Comparison of ENCODE assay signal across 8 cellular contexts in genomic region chr17:81832608-81833159, GRCh38. TPM values are rescaled to one million over a fixed set of nuclear protein-coding genes. Genes with fewer than 3 reads are reported as not detected.
DNase-seq lines count a peak whose midpoint lies in the region; ATAC-seq and TF ChIP-seq lines count a peak whose summit lies in the region.

No MANE protein-coding gene starts in this region.

- DNase-seq in COLO668 (lab: John Stamatoyannopoulos, UW; ENCODE audit: unreplicated experiment) (peak; percentile 55), LHCN-M2 (ENCODE audit: low read depth) (peak; percentile 21), heart left ventricle (peak in 2 of 5 donors; percentile 45 to 77), retina (peak; percentile 48), GF-D8 (lab: John Stamatoyannopoulos, UW) (no peak), NOMO-1 treated with dmso at 0.1 percent for 144 hours (lab: John Stamatoyannopoulos, UW; ENCODE audit: unreplicated experiment) (no peak)
- DNase-seq in activated T-helper 2 cell treated with anti-CD3 and anti-CD28 coated beads, Interferon-gamma antibody, Interleukin-2, Interleukin-4, amounts not matched to agents 10 μg/mL and 5 μg/mL and 100 μg/mL, durations not matched to agents 14 hours and 24 hours and 36 hours (ENCODE audit: low spot score), result no peak

- no peaks in the 10 kb centered on the region for H3K36me3 Mint-ChIP-seq in activated T-helper 2 cell treated with anti-CD3 and anti-CD28 coated beads, Interferon-gamma antibody, Interleukin-2, Interleukin-4, amounts not matched to agents 10 μg/mL and 5 μg/mL and 100 μg/mL, durations not matched to agents 14 hours and 24 hours and 36 hours (ENCODE audit: low read depth)

- H3K9me3 Mint-ChIP-seq in activated T-helper 2 cell treated with anti-CD3 and anti-CD28 coated beads, Interferon-gamma antibody, Interleukin-2, Interleukin-4, amounts not matched to agents 10 μg/mL and 5 μg/mL and 100 μg/mL, durations not matched to agents 14 hours and 24 hours and 36 hours, result no peaks in the 10 kb centered on the region

- H3K27ac ChIP-seq in heart left ventricle, result peak overlapping the region; percentile 20 to 95 (median 93)

- peak; percentile 59 for ATAC-seq in GM21528 (IDR thresholded peaks at IDR 0.05; ENCODE audit: low FRiP score, unreplicated experiment)
- ATAC-seq in heart left ventricle, result peak in 3 of 4 donors; percentile 21 to 32 (median 31)

- whole genome bisulfite sequencing in heart left ventricle, 4 donors, result 0 to 1% (median 0%) methylated on average over 15 to 65 of the region's 65 CpGs

- peaks cover 0 to 39% (median 23%) of the 10 kb centered on the region in 12 donors for H3K4me1 ChIP-seq in heart left ventricle

- intact Hi-C loops in activated T-helper 2 cell treated with anti-CD3 and anti-CD28 coated beads, Interferon-gamma antibody, Interleukin-2, Interleukin-4, amounts not matched to agents 10 μg/mL and 5 μg/mL and 100 μg/mL, durations not matched to agents 14 hours and 24 hours and 36 hours (cut with micrococcal nuclease), result loop anchor here (1.0 to 5.0 kb wide), 2 partner anchors 28 to 40 kb away; partner anchors contain the start of genes ARHGDIA and P4HB
- intact Hi-C loops in heart left ventricle (cut with DNase I), result loop anchor here in 1 of 10 donors (1.0 kb wide), 1 partner anchor 28 kb away; the partner anchor contains the start of gene P4HB

- TF ChIP-seq CTCF in heart left ventricle (IDR thresholded peaks at IDR 0.05), result no peak

- H3K4me3 Mint-ChIP-seq in activated T-helper 2 cell treated with anti-CD3 and anti-CD28 coated beads, Interferon-gamma antibody, Interleukin-2, Interleukin-4, amounts not matched to agents 10 μg/mL and 5 μg/mL and 100 μg/mL, durations not matched to agents 14 hours and 24 hours and 36 hours (ENCODE audit: low read depth), result peak overlapping the region; percentile 90

- H3K9me3 ChIP-seq in heart left ventricle, result no peaks in the 10 kb centered on the region

- H3K4me1 Mint-ChIP-seq in activated T-helper 2 cell treated with anti-CD3 and anti-CD28 coated beads, Interferon-gamma antibody, Interleukin-2, Interleukin-4, amounts not matched to agents 10 μg/mL and 5 μg/mL and 100 μg/mL, durations not matched to agents 14 hours and 24 hours and 36 hours (ENCODE audit: low read depth), result peaks cover 17% of the 10 kb centered on the region

- no peaks in the 10 kb centered on the region for H3K27me3 ChIP-seq in heart left ventricle

- no peaks in the 10 kb centered on the region for H3K36me3 ChIP-seq in heart left ventricle

- peak overlapping the region; percentile 59 to 98 (median 90) for H3K4me3 ChIP-seq in heart left ventricle

- no peaks in the 10 kb centered on the region for H3K27me3 Mint-ChIP-seq in activated T-helper 2 cell treated with anti-CD3 and anti-CD28 coated beads, Interferon-gamma antibody, Interleukin-2, Interleukin-4, amounts not matched to agents 10 μg/mL and 5 μg/mL and 100 μg/mL, durations not matched to agents 14 hours and 24 hours and 36 hours (ENCODE audit: low read depth)

- H3K27ac Mint-ChIP-seq in activated T-helper 2 cell treated with anti-CD3 and anti-CD28 coated beads, Interferon-gamma antibody, Interleukin-2, Interleukin-4, amounts not matched to agents 10 μg/mL and 5 μg/mL and 100 μg/mL, durations not matched to agents 14 hours and 24 hours and 36 hours, result peak overlapping the region; percentile 90

- TF ChIP-seq POLR2A in heart left ventricle (IDR thresholded peaks at IDR 0.05), result no peak

RNA-seq across cellular contexts. Expression of gene MCRIP1, which starts 0.4 kb away (rescaled TPM):
- total RNA-seq in LHCN-M2 (2014; rRNA removed) (106 TPM in 2 replicates), heart left ventricle (100 to 1,000 TPM in 5 of 9 donors, 10 to 100 TPM in 4; 74.8 to 134 (median 102) TPM)
- 141 TPM for polyA plus RNA-seq in LHCN-M2 (2012)
- total RNA-seq in activated T-helper 2 cell treated with anti-CD3 and anti-CD28 coated beads, Interferon-gamma antibody, Interleukin-2, Interleukin-4, amounts not matched to agents 10 μg/mL and 5 μg/mL and 100 μg/mL, durations not matched to agents 14 hours and 24 hours and 36 hours, result 42.5 and 42.9 TPM in 2 replicates
- 100 to 1,000 TPM; 159 to 266 TPM for polyA plus RNA-seq in heart left ventricle

RNA-seq across cellular contexts. Expression of gene PPP1R27, which starts 2.2 kb away (rescaled TPM):
- 1.0 TPM in 1 of 2 replicates, not detected in the other for total RNA-seq in LHCN-M2 (2014; rRNA removed)
- polyA plus RNA-seq in LHCN-M2 (2012), result 0.07 TPM
- total RNA-seq in activated T-helper 2 cell treated with anti-CD3 and anti-CD28 coated beads, Interferon-gamma antibody, Interleukin-2, Interleukin-4, amounts not matched to agents 10 μg/mL and 5 μg/mL and 100 μg/mL, durations not matched to agents 14 hours and 24 hours and 36 hours, result not detected in 2 replicates
- not detected for total RNA-seq in heart left ventricle
- polyA plus RNA-seq in heart left ventricle, result not detected

RNA-seq across cellular contexts. Expression of gene P4HB, which starts 27.7 kb away (rescaled TPM):
- total RNA-seq in LHCN-M2 (2014; rRNA removed), result 1,598 and 3,461 TPM in 2 replicates
- 837 TPM for polyA plus RNA-seq in LHCN-M2 (2012)
- 545 and 603 TPM in 2 replicates for total RNA-seq in activated T-helper 2 cell treated with anti-CD3 and anti-CD28 coated beads, Interferon-gamma antibody, Interleukin-2, Interleukin-4, amounts not matched to agents 10 μg/mL and 5 μg/mL and 100 μg/mL, durations not matched to agents 14 hours and 24 hours and 36 hours
- 100 to 1,000 TPM; 280 to 763 (median 374) TPM for total RNA-seq in heart left ventricle
- polyA plus RNA-seq in heart left ventricle, result 100 to 1,000 TPM; 246 to 584 TPM

RNA-seq across cellular contexts. Expression of gene GCGR, which starts 28.7 kb away (rescaled TPM):
- total RNA-seq in LHCN-M2 (2014; rRNA removed) (not detected in 2 replicates), heart left ventricle (not detected)
- polyA plus RNA-seq in LHCN-M2 (2012), result not detected
- not detected in 2 replicates for total RNA-seq in activated T-helper 2 cell treated with anti-CD3 and anti-CD28 coated beads, Interferon-gamma antibody, Interleukin-2, Interleukin-4, amounts not matched to agents 10 μg/mL and 5 μg/mL and 100 μg/mL, durations not matched to agents 14 hours and 24 hours and 36 hours
- not detected for polyA plus RNA-seq in heart left ventricle

RNA-seq across cellular contexts. Expression of gene ARHGDIA, which starts 38.5 kb away (rescaled TPM):
- total RNA-seq in LHCN-M2 (2014; rRNA removed), result 303 and 305 TPM in 2 replicates
- 983 TPM for polyA plus RNA-seq in LHCN-M2 (2012)
- total RNA-seq in activated T-helper 2 cell treated with anti-CD3 and anti-CD28 coated beads, Interferon-gamma antibody, Interleukin-2, Interleukin-4, amounts not matched to agents 10 μg/mL and 5 μg/mL and 100 μg/mL, durations not matched to agents 14 hours and 24 hours and 36 hours, result 713 and 715 TPM in 2 replicates
- 100 to 1,000 TPM in 6 of 9 donors, 10 to 100 TPM in 3; 81.4 to 268 (median 152) TPM for total RNA-seq in heart left ventricle
- 100 to 1,000 TPM in 1 of 2 donors, 10 to 100 TPM in 1; 81.7 to 296 TPM for polyA plus RNA-seq in heart left ventricle

Comparison
In these comparisons a context has a peak if more than half of its experiments do, and no peak if none do; other contexts are left out.
1. DNase-seq: peak in COLO668 (single experiment), LHCN-M2 (single experiment) and retina (single experiment); none in activated T-helper 2 cell treated with anti-CD3 and anti-CD28 coated beads, Interferon-gamma antibody, Interleukin-2, Interleukin-4, amounts not matched to agents 10 μg/mL and 5 μg/mL and 100 μg/mL, durations not matched to agents 14 hours and 24 hours and 36 hours (single experiment), GF-D8 (single experiment) and NOMO-1 treated with dmso at 0.1 percent for 144 hours (single experiment).